In the genomic region with DNA sequence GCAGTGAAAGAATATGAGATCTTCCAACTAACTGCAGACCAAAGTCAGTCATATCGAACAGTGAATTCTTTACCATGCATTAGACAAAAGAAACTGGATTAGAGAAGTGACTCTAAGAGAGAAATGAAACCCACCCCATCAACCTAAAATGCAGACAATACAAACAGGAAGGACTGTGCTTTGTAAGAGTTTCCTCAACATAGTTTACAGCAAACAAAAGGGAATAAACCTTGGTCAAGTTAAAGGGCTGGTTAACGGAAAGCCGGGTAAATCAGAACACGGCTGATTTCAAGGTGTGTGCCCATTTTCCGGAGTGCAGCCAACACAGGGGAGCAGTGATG, we compare ENCODE assay signal across 9 cellular contexts. TPM values are rescaled to one million over a fixed set of nuclear protein-coding genes. Genes with fewer than 3 reads are reported as not detected.
DNase-seq lines count a peak whose midpoint lies in the region; ATAC-seq, FAIRE-seq and TF ChIP-seq lines count a peak whose summit lies in the region.
"Had no signal": no experiment of that assay in that cellular context is flagged by ENCODE, and none has a peak within 500 bp of the region (broad histone marks: within the 10 kb centered on the region; RNA-seq: fewer than 3 reads in every experiment).

No MANE protein-coding gene starts in this region.

- no peaks in the 10 kb centered on the region for H3K79me2 ChIP-seq in MM.1S (ENCODE audit: low read length)

- H2AFZ ChIP-seq in MM.1S (ENCODE audit: low read length) = no peak overlapping the region

- no peaks in the 10 kb centered on the region for H4K20me1 ChIP-seq in MM.1S (ENCODE audit: insufficient read depth, low read length)

- peak; percentile 56 for ATAC-seq in GM18519 (IDR thresholded peaks at IDR 0.05; ENCODE audit: low FRiP score, unreplicated experiment)
- ATAC-seq in GM21717 (IDR thresholded peaks at IDR 0.05; ENCODE audit: unreplicated experiment) = peak; percentile 50
- peak; percentile 32 for ATAC-seq in mucosa of descending colon

- DNase-seq in MM.1S (peak; percentile 25), mucosa of descending colon (no peak), NCI-H1436 treated with DMSO at 0.1 percent for 48 hours (lab: John Stamatoyannopoulos, UW) (no peak), RCC 7860 (ENCODE audit: low spot score) (no peak), NCI-H2107 (lab: John Stamatoyannopoulos, UW) (no peak)
- DNase-seq in stimulated activated CD4-positive, alpha-beta T cell treated with anti-CD3 and anti-CD28 coated beads, Interleukin-4, amount 100 ng/mL, for 4 hours = no peak
- DNase-seq: SW 1271 had no signal

- H3K4me2 ChIP-seq in MM.1S (ENCODE audit: low read depth, low read length) = no peak overlapping the region

- H3K27me3 ChIP-seq in MM.1S (replicated peaks; ENCODE audit: insufficient read depth, low read length) = no peaks in the 10 kb centered on the region

- TF ChIP-seq CTCF in MM.1S (IDR thresholded peaks at IDR 0.05; ENCODE audit: low read length) = no peak
- TF ChIP-seq CTCF in mucosa of descending colon (IDR thresholded peaks at IDR 0.05) = no peak

- H3K4me1 ChIP-seq in MM.1S (ENCODE audit: low read length) (peaks cover 11% of the 10 kb centered on the region), mucosa of descending colon (ENCODE audit: low read depth) (no peaks in the 10 kb centered on the region)

- no peaks in the 10 kb centered on the region for H3K9me2 ChIP-seq in MM.1S (replicated peaks; ENCODE audit: insufficient read depth, low read length)

- H3K27ac ChIP-seq in MM.1S (ENCODE audit: low read length) = no peak overlapping the region; the same call in 1 of the 2 replicates

- H3K9me3 ChIP-seq in MM.1S (replicated peaks; ENCODE audit: insufficient read depth, low read length) (no peaks in the 10 kb centered on the region), mucosa of descending colon (no peaks in the 10 kb centered on the region)

- intact Hi-C loops in mucosa of descending colon (cut with DNase I, micrococcal nuclease) = no loop called here

- H3K4me3 ChIP-seq in MM.1S (ENCODE audit: low read length) (no peak overlapping the region), mucosa of descending colon (no peak overlapping the region)

- FAIRE-seq in RCC 7860 (lab: Jason Lieb, UNC) = no peak

- no peak overlapping the region for H3K9ac ChIP-seq in MM.1S (ENCODE audit: low read length)

- H3F3A ChIP-seq in MM.1S (ENCODE audit: insufficient read depth, low read length) = no peaks in the 10 kb centered on the region

- H3K36me3 ChIP-seq in MM.1S (replicated peaks; ENCODE audit: insufficient read depth, low read length) = no peaks in the 10 kb centered on the region
- H3K36me3 ChIP-seq in mucosa of descending colon (ENCODE audit: low read depth) = peaks cover 3% of the 10 kb centered on the region

RNA-seq across cellular contexts. Expression of a gene that starts 39.2 kb away (rescaled TPM):
- total RNA-seq in mucosa of descending colon = 10 to 100 TPM; 78.7 to 94.4 (median 79.0) TPM
